Comparison of ENCODE assay signal across 1 cellular context in the genomic region with DNA sequence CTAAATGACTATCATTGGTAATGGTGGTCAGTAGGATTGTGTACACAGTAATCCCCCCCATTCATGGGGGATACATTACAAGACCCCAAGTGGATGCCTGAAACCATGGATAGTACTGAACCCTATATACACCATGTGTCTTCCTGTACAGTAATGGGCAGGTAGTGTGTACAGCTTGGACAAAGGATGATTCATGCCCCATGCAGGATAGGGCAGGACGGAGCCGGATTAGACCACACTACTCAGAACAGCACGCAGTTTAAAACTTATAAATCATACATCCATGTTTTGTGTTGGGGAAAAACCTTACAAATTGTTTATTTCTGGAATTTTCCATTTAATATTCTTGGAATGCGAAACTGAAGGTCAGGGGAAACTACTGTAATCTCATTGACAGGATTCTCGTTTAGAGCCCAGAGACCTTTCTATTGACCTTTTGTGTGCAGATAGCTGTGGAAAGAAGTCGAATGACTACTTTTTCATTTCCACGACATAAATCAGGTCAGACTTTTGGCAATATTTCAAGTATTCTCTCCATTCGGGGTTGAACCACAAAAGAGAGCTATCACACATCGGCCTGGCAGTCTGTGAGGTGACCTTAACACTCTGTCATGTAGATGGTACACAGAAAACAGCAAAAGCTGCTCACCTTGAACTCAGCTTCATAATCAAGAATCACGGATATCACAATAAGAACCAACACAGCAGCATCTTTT.
TF ChIP-seq lines count a peak whose summit lies in the region.

No MANE protein-coding gene starts in this region.

TF ChIP-seq in K562, 482 proteins besides CTCF, POLR2A, EP300 and RAD21:
- no peak for TF ChIP-seq ETV5 (CRISPR knock-in tag; IDR thresholded peaks at IDR 0.05; ENCODE audit: low read depth)
- TF ChIP-seq NFIC (IDR thresholded peaks at IDR 0.05): peak; percentile 41; the same call in 1 of the 2 replicates
- TF ChIP-seq NELFE (IDR thresholded peaks at IDR 0.05; ENCODE audit: insufficient read depth, insufficient read length): no peak
- no peak for TF ChIP-seq SRSF7 (optimal IDR thresholded peaks at IDR 0.05; ENCODE audit: low read depth, low read length)
- no peak for TF ChIP-seq ZNF75A (CRISPR knock-in tag; IDR thresholded peaks at IDR 0.05)
- TF ChIP-seq MEIS2 (IDR thresholded peaks at IDR 0.05; ENCODE audit: partially characterized antibody): peak; percentile 64
- TF ChIP-seq ZNF717 (CRISPR knock-in tag; IDR thresholded peaks at IDR 0.05): no peak
- no peak for TF ChIP-seq THRAP3 (IDR thresholded peaks at IDR 0.05; ENCODE audit: borderline replicate concordance)
- TF ChIP-seq, protein P1, sequence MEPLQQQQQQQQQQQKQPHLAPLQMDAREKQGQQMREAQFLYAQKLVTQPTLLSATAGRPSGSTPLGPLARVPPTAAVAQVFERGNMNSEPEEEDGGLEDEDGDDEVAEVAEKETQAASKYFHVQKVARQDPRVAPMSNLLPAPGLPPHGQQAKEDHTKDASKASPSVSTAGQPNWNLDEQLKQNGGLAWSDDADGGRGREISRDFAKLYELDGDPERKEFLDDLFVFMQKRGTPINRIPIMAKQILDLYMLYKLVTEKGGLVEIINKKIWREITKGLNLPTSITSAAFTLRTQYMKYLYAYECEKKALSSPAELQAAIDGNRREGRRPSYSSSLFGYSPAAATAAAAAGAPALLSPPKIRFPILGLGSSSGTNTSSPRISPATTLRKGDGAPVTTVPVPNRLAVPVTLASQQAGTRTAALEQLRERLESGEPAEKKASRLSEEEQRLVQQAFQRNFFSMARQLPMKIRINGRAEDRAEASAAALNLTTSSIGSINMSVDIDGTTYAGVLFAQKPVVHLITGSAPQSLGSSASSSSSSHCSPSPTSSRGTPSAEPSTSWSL (CRISPR knock-in tag; IDR thresholded peaks at IDR 0.05; ENCODE audit: borderline replicate concordance): no peak
- TF ChIP-seq, protein P2, sequence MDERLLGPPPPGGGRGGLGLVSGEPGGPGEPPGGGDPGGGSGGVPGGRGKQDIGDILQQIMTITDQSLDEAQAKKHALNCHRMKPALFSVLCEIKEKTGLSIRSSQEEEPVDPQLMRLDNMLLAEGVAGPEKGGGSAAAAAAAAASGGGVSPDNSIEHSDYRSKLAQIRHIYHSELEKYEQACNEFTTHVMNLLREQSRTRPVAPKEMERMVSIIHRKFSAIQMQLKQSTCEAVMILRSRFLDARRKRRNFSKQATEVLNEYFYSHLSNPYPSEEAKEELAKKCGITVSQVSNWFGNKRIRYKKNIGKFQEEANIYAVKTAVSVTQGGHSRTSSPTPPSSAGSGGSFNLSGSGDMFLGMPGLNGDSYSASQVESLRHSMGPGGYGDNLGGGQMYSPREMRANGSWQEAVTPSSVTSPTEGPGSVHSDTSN (CRISPR knock-in tag; IDR thresholded peaks at IDR 0.05; ENCODE audit: low read depth): no peak
- TF ChIP-seq, protein P2 (tag; conservative IDR thresholded peaks at IDR 0.05; ENCODE audit: low read depth): 0 out of 2 replicates have a peak, but pooled peaks have one; percentile 16
- TF ChIP-seq ZBTB2 (IDR thresholded peaks at IDR 0.05): no peak
- no peak for TF ChIP-seq HNRNPUL1 (IDR thresholded peaks at IDR 0.05; ENCODE audit: low read length)
- TF ChIP-seq SIX5 (IDR thresholded peaks at IDR 0.05; ENCODE audit: borderline replicate concordance in 1 of 2, insufficient read depth in 1 of 2, low read depth in 1 of 2, low read length in 2 of 2): no peak
- TF ChIP-seq ZKSCAN3 (CRISPR knock-in tag; IDR thresholded peaks at IDR 0.05): no peak
- TF ChIP-seq CREM (IDR thresholded peaks at IDR 0.05; ENCODE audit: low read depth): no peak
- no peak for TF ChIP-seq ZNF780A (CRISPR knock-in tag; IDR thresholded peaks at IDR 0.05)
- no peak for TF ChIP-seq RFX5 (IDR thresholded peaks at IDR 0.05; ENCODE audit: low read depth, low read length)
- TF ChIP-seq ZC3H8 (IDR thresholded peaks at IDR 0.05): no peak
- TF ChIP-seq CBFA2T3 (IDR thresholded peaks at IDR 0.05): 0 out of 2 replicates have a peak, but pooled peaks have one; percentile 4
- TF ChIP-seq ZNF696 (CRISPR knock-in tag; conservative IDR thresholded peaks at IDR 0.05): no peak
- TF ChIP-seq MCM7 (IDR thresholded peaks at IDR 0.05): no peak
- TF ChIP-seq HDAC3 (IDR thresholded peaks at IDR 0.05; ENCODE audit: borderline replicate concordance, partially characterized antibody): no peak
- no peak for TF ChIP-seq HDAC6 (IDR thresholded peaks at IDR 0.05; ENCODE audit: low read depth, low read length)
- no peak for TF ChIP-seq MLLT1 (IDR thresholded peaks at IDR 0.05)
- TF ChIP-seq RBM15 (IDR thresholded peaks at IDR 0.05; ENCODE audit: insufficient read depth, low read length): no peak
- TF ChIP-seq, protein P3, sequence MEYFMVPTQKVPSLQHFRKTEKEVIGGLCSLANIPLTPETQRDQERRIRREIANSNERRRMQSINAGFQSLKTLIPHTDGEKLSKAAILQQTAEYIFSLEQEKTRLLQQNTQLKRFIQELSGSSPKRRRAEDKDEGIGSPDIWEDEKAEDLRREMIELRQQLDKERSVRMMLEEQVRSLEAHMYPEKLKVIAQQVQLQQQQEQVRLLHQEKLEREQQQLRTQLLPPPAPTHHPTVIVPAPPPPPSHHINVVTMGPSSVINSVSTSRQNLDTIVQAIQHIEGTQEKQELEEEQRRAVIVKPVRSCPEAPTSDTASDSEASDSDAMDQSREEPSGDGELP (CRISPR knock-in tag; IDR thresholded peaks at IDR 0.05; ENCODE audit: borderline replicate concordance): no peak
- no peak for TF ChIP-seq NR2C1 (IDR thresholded peaks at IDR 0.05)
- TF ChIP-seq NR2C1 (tag; IDR thresholded peaks at IDR 0.05): no peak
- TF ChIP-seq AFF1 (IDR thresholded peaks at IDR 0.05; ENCODE audit: low read depth in 1 of 2, partially characterized antibody in 2 of 2): no peak
- no peak for TF ChIP-seq ZC3H4 (CRISPR knock-in tag; IDR thresholded peaks at IDR 0.05; ENCODE audit: borderline replicate concordance)
- no peak for TF ChIP-seq NCOA4 (IDR thresholded peaks at IDR 0.05; ENCODE audit: partially characterized antibody)
- TF ChIP-seq ETS1 (conservative IDR thresholded peaks at IDR 0.05; ENCODE audit: control insufficient read depth, low read depth, low read length): no peak
- no peak for TF ChIP-seq NFRKB (IDR thresholded peaks at IDR 0.05; ENCODE audit: low read depth)
- no peak for TF ChIP-seq CHD4 (IDR thresholded peaks at IDR 0.05; ENCODE audit: insufficient read depth, insufficient replicate concordance, low read depth, low read length, poor library complexity, severe bottlenecking)
- TF ChIP-seq HDGF (IDR thresholded peaks at IDR 0.05): no peak
- no peak for TF ChIP-seq PPARD (CRISPR knock-in tag; IDR thresholded peaks at IDR 0.05)
- TF ChIP-seq SOX6 (IDR thresholded peaks at IDR 0.05): no peak
- TF ChIP-seq MBD2 (IDR thresholded peaks at IDR 0.05; ENCODE audit: borderline replicate concordance, low read depth): no peak
- TF ChIP-seq ZFPM2 (CRISPR knock-in tag; IDR thresholded peaks at IDR 0.05): no peak
- TF ChIP-seq ZFP36 (IDR thresholded peaks at IDR 0.05; ENCODE audit: low read depth, low read length, partially characterized antibody): no peak
- no peak for TF ChIP-seq E2F3 (CRISPR knock-in tag; IDR thresholded peaks at IDR 0.05)
- TF ChIP-seq FOSL1 (tag; conservative IDR thresholded peaks at IDR 0.05): peak; percentile 56
- TF ChIP-seq SMARCA4 (IDR thresholded peaks at IDR 0.05): no peak
- no peak for TF ChIP-seq PATZ1 (CRISPR knock-in tag; IDR thresholded peaks at IDR 0.05; ENCODE audit: borderline replicate concordance)
- TF ChIP-seq MAFF (IDR thresholded peaks at IDR 0.05; ENCODE audit: low read length): no peak
- no peak for TF ChIP-seq BACH1 (tag; IDR thresholded peaks at IDR 0.05)
